Comparison of ENCODE assay signal across 2 cellular contexts in the genomic region with DNA sequence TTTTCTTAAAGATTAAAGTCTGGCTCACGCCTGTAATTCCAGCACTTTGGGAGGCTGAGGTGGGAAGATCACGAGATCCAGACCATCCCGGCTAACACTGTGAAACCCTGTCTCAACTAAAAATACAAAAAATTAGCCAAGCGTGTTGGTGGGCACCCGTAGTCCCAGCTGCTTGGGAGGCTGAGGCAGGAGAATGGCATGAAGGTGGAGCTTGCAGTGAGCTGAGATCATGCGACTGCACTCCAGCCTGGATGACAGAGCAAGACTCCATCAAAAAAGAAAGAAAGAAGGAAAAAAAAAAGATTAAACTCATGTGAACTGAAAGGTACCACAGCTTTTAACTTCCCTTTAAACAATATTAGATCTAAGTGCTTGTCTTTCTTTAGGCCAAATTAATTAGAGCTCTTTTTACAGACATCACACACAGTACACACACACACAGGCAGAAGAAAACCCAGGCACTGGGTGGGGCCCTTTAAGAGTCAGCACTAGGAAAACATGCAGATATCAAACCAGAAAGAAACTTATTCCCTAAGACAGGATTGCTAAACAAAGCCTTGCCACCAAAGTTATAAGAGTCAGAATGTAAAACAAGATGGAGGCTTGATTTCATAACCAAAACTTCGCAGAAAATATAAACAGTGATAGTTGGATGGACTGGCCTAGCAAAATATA.
TF ChIP-seq lines count a peak whose summit lies in the region.

No MANE protein-coding gene starts in this region.

TF ChIP-seq in GM23338, 12 proteins besides CTCF, POLR2A, EP300 and RAD21 (continued from another document and continues in another):
- TF ChIP-seq, protein P1, sequence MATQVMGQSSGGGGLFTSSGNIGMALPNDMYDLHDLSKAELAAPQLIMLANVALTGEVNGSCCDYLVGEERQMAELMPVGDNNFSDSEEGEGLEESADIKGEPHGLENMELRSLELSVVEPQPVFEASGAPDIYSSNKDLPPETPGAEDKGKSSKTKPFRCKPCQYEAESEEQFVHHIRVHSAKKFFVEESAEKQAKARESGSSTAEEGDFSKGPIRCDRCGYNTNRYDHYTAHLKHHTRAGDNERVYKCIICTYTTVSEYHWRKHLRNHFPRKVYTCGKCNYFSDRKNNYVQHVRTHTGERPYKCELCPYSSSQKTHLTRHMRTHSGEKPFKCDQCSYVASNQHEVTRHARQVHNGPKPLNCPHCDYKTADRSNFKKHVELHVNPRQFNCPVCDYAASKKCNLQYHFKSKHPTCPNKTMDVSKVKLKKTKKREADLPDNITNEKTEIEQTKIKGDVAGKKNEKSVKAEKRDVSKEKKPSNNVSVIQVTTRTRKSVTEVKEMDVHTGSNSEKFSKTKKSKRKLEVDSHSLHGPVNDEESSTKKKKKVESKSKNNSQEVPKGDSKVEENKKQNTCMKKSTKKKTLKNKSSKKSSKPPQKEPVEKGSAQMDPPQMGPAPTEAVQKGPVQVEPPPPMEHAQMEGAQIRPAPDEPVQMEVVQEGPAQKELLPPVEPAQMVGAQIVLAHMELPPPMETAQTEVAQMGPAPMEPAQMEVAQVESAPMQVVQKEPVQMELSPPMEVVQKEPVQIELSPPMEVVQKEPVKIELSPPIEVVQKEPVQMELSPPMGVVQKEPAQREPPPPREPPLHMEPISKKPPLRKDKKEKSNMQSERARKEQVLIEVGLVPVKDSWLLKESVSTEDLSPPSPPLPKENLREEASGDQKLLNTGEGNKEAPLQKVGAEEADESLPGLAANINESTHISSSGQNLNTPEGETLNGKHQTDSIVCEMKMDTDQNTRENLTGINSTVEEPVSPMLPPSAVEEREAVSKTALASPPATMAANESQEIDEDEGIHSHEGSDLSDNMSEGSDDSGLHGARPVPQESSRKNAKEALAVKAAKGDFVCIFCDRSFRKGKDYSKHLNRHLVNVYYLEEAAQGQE (IDR thresholded peaks at IDR 0.05; ENCODE audit: unreplicated experiment): no peak
- TF ChIP-seq EZH2phosphoT487 (IDR thresholded peaks at IDR 0.05; ENCODE audit: unreplicated experiment): no peak
- no peak for TF ChIP-seq EZH2 (IDR thresholded peaks at IDR 0.05; ENCODE audit: low read depth, unreplicated experiment)
- TF ChIP-seq ZNF331 (CRISPR knock-in tag; IDR thresholded peaks at IDR 0.05; ENCODE audit: low read depth): no peak
- no peak for TF ChIP-seq JUNB (IDR thresholded peaks at IDR 0.05; ENCODE audit: unreplicated experiment)
- TF ChIP-seq, protein P2, sequence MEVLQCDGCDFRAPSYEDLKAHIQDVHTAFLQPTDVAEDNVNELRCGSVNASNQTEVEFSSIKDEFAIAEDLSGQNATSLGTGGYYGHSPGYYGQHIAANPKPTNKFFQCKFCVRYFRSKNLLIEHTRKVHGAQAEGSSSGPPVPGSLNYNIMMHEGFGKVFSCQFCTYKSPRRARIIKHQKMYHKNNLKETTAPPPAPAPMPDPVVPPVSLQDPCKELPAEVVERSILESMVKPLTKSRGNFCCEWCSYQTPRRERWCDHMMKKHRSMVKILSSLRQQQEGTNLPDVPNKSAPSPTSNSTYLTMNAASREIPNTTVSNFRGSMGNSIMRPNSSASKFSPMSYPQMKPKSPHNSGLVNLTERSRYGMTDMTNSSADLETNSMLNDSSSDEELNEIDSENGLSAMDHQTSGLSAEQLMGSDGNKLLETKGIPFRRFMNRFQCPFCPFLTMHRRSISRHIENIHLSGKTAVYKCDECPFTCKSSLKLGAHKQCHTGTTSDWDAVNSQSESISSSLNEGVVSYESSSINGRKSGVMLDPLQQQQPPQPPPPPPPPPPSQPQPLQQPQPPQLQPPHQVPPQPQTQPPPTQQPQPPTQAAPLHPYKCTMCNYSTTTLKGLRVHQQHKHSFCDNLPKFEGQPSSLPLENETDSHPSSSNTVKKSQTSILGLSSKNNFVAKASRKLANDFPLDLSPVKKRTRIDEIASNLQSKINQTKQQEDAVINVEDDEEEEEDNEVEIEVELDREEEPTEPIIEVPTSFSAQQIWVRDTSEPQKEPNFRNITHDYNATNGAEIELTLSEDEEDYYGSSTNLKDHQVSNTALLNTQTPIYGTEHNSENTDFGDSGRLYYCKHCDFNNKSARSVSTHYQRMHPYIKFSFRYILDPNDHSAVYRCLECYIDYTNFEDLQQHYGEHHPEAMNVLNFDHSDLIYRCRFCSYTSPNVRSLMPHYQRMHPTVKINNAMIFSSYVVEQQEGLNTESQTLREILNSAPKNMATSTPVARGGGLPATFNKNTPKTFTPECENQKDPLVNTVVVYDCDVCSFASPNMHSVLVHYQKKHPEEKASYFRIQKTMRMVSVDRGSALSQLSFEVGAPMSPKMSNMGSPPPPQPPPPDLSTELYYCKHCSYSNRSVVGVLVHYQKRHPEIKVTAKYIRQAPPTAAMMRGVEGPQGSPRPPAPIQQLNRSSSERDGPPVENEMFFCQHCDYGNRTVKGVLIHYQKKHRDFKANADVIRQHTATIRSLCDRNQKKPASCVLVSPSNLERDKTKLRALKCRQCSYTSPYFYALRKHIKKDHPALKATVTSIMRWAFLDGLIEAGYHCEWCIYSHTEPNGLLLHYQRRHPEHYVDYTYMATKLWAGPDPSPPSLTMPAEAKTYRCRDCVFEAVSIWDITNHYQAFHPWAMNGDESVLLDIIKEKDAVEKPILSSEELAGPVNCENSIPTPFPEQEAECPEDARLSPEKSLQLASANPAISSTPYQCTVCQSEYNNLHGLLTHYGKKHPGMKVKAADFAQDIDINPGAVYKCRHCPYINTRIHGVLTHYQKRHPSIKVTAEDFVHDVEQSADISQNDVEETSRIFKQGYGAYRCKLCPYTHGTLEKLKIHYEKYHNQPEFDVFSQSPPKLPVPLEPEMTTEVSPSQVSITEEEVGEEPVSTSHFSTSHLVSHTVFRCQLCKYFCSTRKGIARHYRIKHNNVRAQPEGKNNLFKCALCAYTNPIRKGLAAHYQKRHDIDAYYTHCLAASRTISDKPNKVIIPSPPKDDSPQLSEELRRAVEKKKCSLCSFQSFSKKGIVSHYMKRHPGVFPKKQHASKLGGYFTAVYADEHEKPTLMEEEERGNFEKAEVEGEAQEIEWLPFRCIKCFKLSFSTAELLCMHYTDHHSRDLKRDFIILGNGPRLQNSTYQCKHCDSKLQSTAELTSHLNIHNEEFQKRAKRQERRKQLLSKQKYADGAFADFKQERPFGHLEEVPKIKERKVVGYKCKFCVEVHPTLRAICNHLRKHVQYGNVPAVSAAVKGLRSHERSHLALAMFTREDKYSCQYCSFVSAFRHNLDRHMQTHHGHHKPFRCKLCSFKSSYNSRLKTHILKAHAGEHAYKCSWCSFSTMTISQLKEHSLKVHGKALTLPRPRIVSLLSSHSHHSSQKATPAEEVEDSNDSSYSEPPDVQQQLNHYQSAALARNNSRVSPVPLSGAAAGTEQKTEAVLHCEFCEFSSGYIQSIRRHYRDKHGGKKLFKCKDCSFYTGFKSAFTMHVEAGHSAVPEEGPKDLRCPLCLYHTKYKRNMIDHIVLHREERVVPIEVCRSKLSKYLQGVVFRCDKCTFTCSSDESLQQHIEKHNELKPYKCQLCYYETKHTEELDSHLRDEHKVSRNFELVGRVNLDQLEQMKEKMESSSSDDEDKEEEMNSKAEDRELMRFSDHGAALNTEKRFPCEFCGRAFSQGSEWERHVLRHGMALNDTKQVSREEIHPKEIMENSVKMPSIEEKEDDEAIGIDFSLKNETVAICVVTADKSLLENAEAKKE (CRISPR knock-in tag; IDR thresholded peaks at IDR 0.05): no peak
- TF ChIP-seq ZNF114 (CRISPR knock-in tag; IDR thresholded peaks at IDR 0.05): no peak
- TF ChIP-seq, protein P3, sequence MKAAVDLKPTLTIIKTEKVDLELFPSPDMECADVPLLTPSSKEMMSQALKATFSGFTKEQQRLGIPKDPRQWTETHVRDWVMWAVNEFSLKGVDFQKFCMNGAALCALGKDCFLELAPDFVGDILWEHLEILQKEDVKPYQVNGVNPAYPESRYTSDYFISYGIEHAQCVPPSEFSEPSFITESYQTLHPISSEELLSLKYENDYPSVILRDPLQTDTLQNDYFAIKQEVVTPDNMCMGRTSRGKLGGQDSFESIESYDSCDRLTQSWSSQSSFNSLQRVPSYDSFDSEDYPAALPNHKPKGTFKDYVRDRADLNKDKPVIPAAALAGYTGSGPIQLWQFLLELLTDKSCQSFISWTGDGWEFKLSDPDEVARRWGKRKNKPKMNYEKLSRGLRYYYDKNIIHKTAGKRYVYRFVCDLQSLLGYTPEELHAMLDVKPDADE (IDR thresholded peaks at IDR 0.05): no peak

TF ChIP-seq in WTC11, 78 proteins besides CTCF, POLR2A, EP300 and RAD21 (continued from another document and continues in another):
- TF ChIP-seq, protein P4, sequence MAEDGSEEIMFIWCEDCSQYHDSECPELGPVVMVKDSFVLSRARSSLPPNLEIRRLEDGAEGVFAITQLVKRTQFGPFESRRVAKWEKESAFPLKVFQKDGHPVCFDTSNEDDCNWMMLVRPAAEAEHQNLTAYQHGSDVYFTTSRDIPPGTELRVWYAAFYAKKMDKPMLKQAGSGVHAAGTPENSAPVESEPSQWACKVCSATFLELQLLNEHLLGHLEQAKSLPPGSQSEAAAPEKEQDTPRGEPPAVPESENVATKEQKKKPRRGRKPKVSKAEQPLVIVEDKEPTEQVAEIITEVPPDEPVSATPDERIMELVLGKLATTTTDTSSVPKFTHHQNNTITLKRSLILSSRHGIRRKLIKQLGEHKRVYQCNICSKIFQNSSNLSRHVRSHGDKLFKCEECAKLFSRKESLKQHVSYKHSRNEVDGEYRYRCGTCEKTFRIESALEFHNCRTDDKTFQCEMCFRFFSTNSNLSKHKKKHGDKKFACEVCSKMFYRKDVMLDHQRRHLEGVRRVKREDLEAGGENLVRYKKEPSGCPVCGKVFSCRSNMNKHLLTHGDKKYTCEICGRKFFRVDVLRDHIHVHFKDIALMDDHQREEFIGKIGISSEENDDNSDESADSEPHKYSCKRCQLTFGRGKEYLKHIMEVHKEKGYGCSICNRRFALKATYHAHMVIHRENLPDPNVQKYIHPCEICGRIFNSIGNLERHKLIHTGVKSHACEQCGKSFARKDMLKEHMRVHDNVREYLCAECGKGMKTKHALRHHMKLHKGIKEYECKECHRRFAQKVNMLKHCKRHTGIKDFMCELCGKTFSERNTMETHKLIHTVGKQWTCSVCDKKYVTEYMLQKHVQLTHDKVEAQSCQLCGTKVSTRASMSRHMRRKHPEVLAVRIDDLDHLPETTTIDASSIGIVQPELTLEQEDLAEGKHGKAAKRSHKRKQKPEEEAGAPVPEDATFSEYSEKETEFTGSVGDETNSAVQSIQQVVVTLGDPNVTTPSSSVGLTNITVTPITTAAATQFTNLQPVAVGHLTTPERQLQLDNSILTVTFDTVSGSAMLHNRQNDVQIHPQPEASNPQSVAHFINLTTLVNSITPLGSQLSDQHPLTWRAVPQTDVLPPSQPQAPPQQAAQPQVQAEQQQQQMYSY (CRISPR knock-in tag; IDR thresholded peaks at IDR 0.05): no peak
- no peak for TF ChIP-seq NFE2L1 (CRISPR knock-in tag; IDR thresholded peaks at IDR 0.05)
- TF ChIP-seq JUN (CRISPR knock-in tag; IDR thresholded peaks at IDR 0.05): no peak
- TF ChIP-seq MYBL2 (CRISPR knock-in tag; IDR thresholded peaks at IDR 0.05): no peak
- TF ChIP-seq, protein P5, sequence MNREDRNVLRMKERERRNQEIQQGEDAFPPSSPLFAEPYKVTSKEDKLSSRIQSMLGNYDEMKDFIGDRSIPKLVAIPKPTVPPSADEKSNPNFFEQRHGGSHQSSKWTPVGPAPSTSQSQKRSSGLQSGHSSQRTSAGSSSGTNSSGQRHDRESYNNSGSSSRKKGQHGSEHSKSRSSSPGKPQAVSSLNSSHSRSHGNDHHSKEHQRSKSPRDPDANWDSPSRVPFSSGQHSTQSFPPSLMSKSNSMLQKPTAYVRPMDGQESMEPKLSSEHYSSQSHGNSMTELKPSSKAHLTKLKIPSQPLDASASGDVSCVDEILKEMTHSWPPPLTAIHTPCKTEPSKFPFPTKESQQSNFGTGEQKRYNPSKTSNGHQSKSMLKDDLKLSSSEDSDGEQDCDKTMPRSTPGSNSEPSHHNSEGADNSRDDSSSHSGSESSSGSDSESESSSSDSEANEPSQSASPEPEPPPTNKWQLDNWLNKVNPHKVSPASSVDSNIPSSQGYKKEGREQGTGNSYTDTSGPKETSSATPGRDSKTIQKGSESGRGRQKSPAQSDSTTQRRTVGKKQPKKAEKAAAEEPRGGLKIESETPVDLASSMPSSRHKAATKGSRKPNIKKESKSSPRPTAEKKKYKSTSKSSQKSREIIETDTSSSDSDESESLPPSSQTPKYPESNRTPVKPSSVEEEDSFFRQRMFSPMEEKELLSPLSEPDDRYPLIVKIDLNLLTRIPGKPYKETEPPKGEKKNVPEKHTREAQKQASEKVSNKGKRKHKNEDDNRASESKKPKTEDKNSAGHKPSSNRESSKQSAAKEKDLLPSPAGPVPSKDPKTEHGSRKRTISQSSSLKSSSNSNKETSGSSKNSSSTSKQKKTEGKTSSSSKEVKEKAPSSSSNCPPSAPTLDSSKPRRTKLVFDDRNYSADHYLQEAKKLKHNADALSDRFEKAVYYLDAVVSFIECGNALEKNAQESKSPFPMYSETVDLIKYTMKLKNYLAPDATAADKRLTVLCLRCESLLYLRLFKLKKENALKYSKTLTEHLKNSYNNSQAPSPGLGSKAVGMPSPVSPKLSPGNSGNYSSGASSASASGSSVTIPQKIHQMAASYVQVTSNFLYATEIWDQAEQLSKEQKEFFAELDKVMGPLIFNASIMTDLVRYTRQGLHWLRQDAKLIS (CRISPR knock-in tag; IDR thresholded peaks at IDR 0.05; ENCODE audit: borderline replicate concordance): no peak
- TF ChIP-seq, protein P6, sequence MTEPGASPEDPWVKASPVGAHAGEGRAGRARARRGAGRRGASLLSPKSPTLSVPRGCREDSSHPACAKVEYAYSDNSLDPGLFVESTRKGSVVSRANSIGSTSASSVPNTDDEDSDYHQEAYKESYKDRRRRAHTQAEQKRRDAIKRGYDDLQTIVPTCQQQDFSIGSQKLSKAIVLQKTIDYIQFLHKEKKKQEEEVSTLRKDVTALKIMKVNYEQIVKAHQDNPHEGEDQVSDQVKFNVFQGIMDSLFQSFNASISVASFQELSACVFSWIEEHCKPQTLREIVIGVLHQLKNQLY (CRISPR knock-in tag; IDR thresholded peaks at IDR 0.05): no peak
- no peak for TF ChIP-seq FOXK1 (CRISPR knock-in tag; IDR thresholded peaks at IDR 0.05)
- TF ChIP-seq ESRRA (CRISPR knock-in tag; IDR thresholded peaks at IDR 0.05; ENCODE audit: borderline replicate concordance): no peak
- TF ChIP-seq, protein P7, sequence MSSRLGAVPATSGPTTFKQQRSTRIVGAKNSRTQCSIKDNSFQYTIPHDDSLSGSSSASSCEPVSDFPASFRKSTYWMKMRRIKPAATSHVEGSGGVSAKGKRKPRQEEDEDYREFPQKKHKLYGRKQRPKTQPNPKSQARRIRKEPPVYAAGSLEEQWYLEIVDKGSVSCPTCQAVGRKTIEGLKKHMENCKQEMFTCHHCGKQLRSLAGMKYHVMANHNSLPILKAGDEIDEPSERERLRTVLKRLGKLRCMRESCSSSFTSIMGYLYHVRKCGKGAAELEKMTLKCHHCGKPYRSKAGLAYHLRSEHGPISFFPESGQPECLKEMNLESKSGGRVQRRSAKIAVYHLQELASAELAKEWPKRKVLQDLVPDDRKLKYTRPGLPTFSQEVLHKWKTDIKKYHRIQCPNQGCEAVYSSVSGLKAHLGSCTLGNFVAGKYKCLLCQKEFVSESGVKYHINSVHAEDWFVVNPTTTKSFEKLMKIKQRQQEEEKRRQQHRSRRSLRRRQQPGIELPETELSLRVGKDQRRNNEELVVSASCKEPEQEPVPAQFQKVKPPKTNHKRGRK (CRISPR knock-in tag; IDR thresholded peaks at IDR 0.05; ENCODE audit: borderline replicate concordance): no peak
- no peak for TF ChIP-seq FOXP1 (CRISPR knock-in tag; IDR thresholded peaks at IDR 0.05; ENCODE audit: borderline replicate concordance)
- TF ChIP-seq, protein P8, sequence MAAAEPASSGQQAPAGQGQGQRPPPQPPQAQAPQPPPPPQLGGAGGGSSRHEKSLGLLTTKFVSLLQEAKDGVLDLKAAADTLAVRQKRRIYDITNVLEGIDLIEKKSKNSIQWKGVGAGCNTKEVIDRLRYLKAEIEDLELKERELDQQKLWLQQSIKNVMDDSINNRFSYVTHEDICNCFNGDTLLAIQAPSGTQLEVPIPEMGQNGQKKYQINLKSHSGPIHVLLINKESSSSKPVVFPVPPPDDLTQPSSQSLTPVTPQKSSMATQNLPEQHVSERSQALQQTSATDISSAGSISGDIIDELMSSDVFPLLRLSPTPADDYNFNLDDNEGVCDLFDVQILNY (CRISPR knock-in tag; IDR thresholded peaks at IDR 0.05): no peak
